ENCODE assay signal across 14 cellular contexts in the genomic region with DNA sequence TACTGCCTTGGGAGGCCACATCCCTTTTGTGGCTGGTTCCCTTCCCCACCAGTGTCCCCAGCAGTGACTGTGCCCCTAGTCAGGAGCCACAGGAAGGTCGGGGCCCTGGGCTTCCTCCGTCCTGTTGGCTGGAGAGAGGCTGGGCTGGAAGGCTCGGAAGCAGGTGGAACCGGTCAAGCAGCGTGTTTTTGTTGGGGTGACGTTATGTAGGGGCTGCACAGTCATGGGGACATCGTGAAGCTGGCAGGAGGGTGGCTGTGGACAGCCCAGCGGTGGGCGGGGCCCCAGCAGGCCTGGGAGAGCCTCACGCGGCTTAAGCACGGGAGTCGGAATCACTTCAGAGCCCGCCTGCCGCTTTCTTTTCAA. TPM values are rescaled to one million over a fixed set of nuclear protein-coding genes. Genes with fewer than 3 reads are reported as not detected.
DNase-seq lines count a peak whose midpoint lies in the region; ATAC-seq and TF ChIP-seq lines count a peak whose summit lies in the region.
"Had no signal": no experiment of that assay in that cellular context is flagged by ENCODE, and none has a peak within 500 bp of the region (broad histone marks: within the 10 kb centered on the region; RNA-seq: fewer than 3 reads in every experiment).

No MANE protein-coding gene starts in this region.

- H3K27me3 ChIP-seq in ovary: no peaks in the 10 kb centered on the region

- no peaks in the 10 kb centered on the region for H3K36me3 ChIP-seq in ovary

- DNase-seq in Right ventricle myocardium inferior (ENCODE audit: missing footprints) (no peak), cardiac septum (ENCODE audit: low spot score) (no peak), glomerular endothelial cell (ENCODE audit: extremely low read depth, low read depth, low spot score) (peak; percentile 14), ovary (peak; percentile 64 to 78 (median 75)), NCI-H2029 (lab: John Stamatoyannopoulos, UW) (no peak), LoVo (ENCODE audit: low spot score) (no peak), RKO (ENCODE audit: low spot score) (no peak)
- DNase-seq: DMS153; effector memory CD4-positive, alpha-beta T cell; MM.1S; naive B cell; NCI-H2171 had no signal

- H3K4me3 ChIP-seq in ovary: no peak overlapping the region

- TF ChIP-seq CTCF in ovary (IDR thresholded peaks at IDR 0.05): no peak

- TF ChIP-seq EP300 in ovary (IDR thresholded peaks at IDR 0.05): no peak

- H3K27ac ChIP-seq in ovary: peak overlapping the region in 1 of 2 donors; percentile 65
- H3K27ac ChIP-seq: HL-60 had no signal

- no peak for TF ChIP-seq POLR2A in ovary (IDR thresholded peaks at IDR 0.05)

- intact Hi-C loops in Right ventricle myocardium inferior (cut with DNase I) (no loop called here), cardiac septum (cut with DNase I) (no loop called here), ovary (cut with DNase I) (no loop called here)

- ATAC-seq in Right ventricle myocardium inferior: peak; percentile 30
- no peak for ATAC-seq in GM19324 (IDR thresholded peaks at IDR 0.05; ENCODE audit: low FRiP score, unreplicated experiment)

- H3K4me1 ChIP-seq in ovary (ENCODE audit: insufficient read depth): peaks cover 14% of the 10 kb centered on the region

- WGBS in ovary, 3 donors: 32 to 56% (median 41%) methylated on average over 15 of the region's 15 CpGs

- H3K9me3 ChIP-seq in ovary: no peaks in the 10 kb centered on the region

RNA-seq across cellular contexts. Expression of a gene that starts 10.1 kb away (rescaled TPM):
- total RNA-seq in Right ventricle myocardium inferior (2.8 TPM), cardiac septum (3.9 TPM), glomerular endothelial cell (14.2 and 15.5 TPM in 2 replicates), ovary (1 to 10 TPM; 1.4 to 8.5 (median 2.9) TPM)
- polyA plus RNA-seq in ovary: 1 to 10 TPM; 3.7 to 4.5 TPM

RNA-seq across cellular contexts. Expression of a gene that starts 10.5 kb away (rescaled TPM):
- total RNA-seq in Right ventricle myocardium inferior (46.9 TPM), cardiac septum (60.9 TPM), glomerular endothelial cell (90.4 and 121 TPM in 2 replicates), ovary (100 to 1,000 TPM in 1 of 7 donors, 10 to 100 TPM in 6; 75.6 to 110 (median 83.1) TPM)
- 100 to 1,000 TPM in 1 of 2 donors, 10 to 100 TPM in 1; 81.8 to 111 TPM for polyA plus RNA-seq in ovary

Comparison
In these comparisons a context has a peak if more than half of its experiments do, and no peak if none do; other contexts are left out.
1. DNase-seq: peak in glomerular endothelial cell (single experiment) and ovary (5 of 5); none in Right ventricle myocardium inferior (single experiment), cardiac septum (single experiment), NCI-H2029 (single experiment), LoVo (single experiment) and RKO (single experiment).